In genomic region chr20:12113468-12114371, GRCh38 we compare ENCODE assay signal across 1 cellular context.
TF ChIP-seq lines count a peak whose summit lies in the region.

No MANE protein-coding gene starts in this region.

TF ChIP-seq in HepG2, 621 proteins besides CTCF, POLR2A, EP300 and RAD21 (continued from another document):
- TF ChIP-seq HOXD1 (CRISPR knock-in tag; IDR thresholded peaks at IDR 0.05), result no peak
- no peak for TF ChIP-seq KDM1A (CRISPR knock-in tag; IDR thresholded peaks at IDR 0.05)
- TF ChIP-seq, protein P1, sequence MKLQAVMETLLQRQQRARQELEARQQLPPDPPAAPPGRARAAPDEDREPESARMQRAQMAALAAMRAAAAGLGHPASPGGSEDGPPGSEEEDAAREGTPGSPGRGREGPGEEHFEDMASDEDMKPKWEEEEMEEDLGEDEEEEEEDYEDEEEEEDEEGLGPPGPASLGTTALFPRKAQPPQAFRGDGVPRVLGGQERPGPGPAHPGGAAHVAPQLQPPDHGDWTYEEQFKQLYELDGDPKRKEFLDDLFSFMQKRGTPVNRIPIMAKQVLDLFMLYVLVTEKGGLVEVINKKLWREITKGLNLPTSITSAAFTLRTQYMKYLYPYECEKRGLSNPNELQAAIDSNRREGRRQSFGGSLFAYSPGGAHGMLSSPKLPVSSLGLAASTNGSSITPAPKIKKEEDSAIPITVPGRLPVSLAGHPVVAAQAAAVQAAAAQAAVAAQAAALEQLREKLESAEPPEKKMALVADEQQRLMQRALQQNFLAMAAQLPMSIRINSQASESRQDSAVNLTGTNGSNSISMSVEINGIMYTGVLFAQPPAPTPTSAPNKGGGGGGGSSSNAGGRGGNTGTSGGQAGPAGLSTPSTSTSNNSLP (IDR thresholded peaks at IDR 0.05; ENCODE audit: low read depth, low read length), result no peak
- TF ChIP-seq ZNF737 (CRISPR knock-in tag; IDR thresholded peaks at IDR 0.05; ENCODE audit: borderline replicate concordance), result no peak
- no peak for TF ChIP-seq ZNF749 (CRISPR knock-in tag; IDR thresholded peaks at IDR 0.05; ENCODE audit: borderline replicate concordance)
- no peak for TF ChIP-seq GABPB1 (CRISPR knock-in tag; IDR thresholded peaks at IDR 0.05)
- TF ChIP-seq ZNF235 (CRISPR knock-in tag; IDR thresholded peaks at IDR 0.05; ENCODE audit: borderline replicate concordance), result no peak
